In genomic region chr4:183832776-183833450, GRCh38 we compare ENCODE assay signal across 18 cellular contexts.
"Had no signal": no experiment of that assay in that cellular context is flagged by ENCODE, and none has a peak within 500 bp of the region (broad histone marks: within the 10 kb centered on the region; RNA-seq: fewer than 3 reads in every experiment).

No MANE protein-coding gene starts in this region.

- H3K4me3 Mint-ChIP-seq: activated CD8-positive, alpha-beta T cell treated with anti-CD3 and anti-CD28 coated beads for 36 hours; activated naive CD4-positive, alpha-beta T cell treated with anti-CD3 and anti-CD28 coated beads, Interleukin-2, amount 50 U/mL, for 24 hours; neural crest cell; stimulated activated naive B cell treated with anti-CD40 and anti-IgM and Interleukin-4, amounts not matched to agents 10 μg/mL and 1 μg/mL and 100 μg/mL, for 72 hours had no signal

- H3K9me3 Mint-ChIP-seq: activated CD8-positive, alpha-beta T cell treated with anti-CD3 and anti-CD28 coated beads for 36 hours; activated naive CD4-positive, alpha-beta T cell treated with anti-CD3 and anti-CD28 coated beads, Interleukin-2, amount 50 U/mL, for 24 hours; neural crest cell; stimulated activated naive B cell treated with anti-CD40 and anti-IgM and Interleukin-4, amounts not matched to agents 10 μg/mL and 1 μg/mL and 100 μg/mL, for 72 hours had no signal

- H3K4me3 ChIP-seq: adrenal gland, esophagus muscularis mucosa, lung, sigmoid colon, tibial artery had no signal

- H3K27me3 ChIP-seq: adrenal gland, sigmoid colon, tibial artery had no signal

- H3K9me3 ChIP-seq: adrenal gland, esophagus muscularis mucosa, sigmoid colon, tibial artery had no signal

- H3K27ac Mint-ChIP-seq: activated CD8-positive, alpha-beta T cell treated with anti-CD3 and anti-CD28 coated beads for 36 hours; activated naive CD4-positive, alpha-beta T cell treated with anti-CD3 and anti-CD28 coated beads, Interleukin-2, amount 50 U/mL, for 24 hours; stimulated activated naive B cell treated with anti-CD40 and anti-IgM and Interleukin-4, amounts not matched to agents 10 μg/mL and 1 μg/mL and 100 μg/mL, for 72 hours had no signal

- H3K36me3 Mint-ChIP-seq: activated naive CD4-positive, alpha-beta T cell treated with anti-CD3 and anti-CD28 coated beads, Interleukin-2, amount 50 U/mL, for 24 hours; stimulated activated naive B cell treated with anti-CD40 and anti-IgM and Interleukin-4, amounts not matched to agents 10 μg/mL and 1 μg/mL and 100 μg/mL, for 72 hours had no signal

- DNase-seq: activated CD4-positive, alpha-beta T cell treated with anti-CD3 and anti-CD28 coated beads for 4 hours; activated CD8-positive, alpha-beta T cell treated with anti-CD3 and anti-CD28 coated beads for 36 hours; activated effector memory CD4-positive, alpha-beta T cell treated with anti-CD3 and anti-CD28 coated beads, Interleukin-2, amount 50 U/mL, for 16 hours; activated T-cell treated with anti-CD3 and anti-CD28 coated beads, Interleukin-2, amount 50 U/mL, for 48 hours; adrenal gland; glutamatergic neuron; sigmoid colon; stimulated activated CD4-positive, alpha-beta T cell treated with anti-CD3 and anti-CD28 coated beads, Interleukin-12 subunit alpha, Interleukin-12 subunit beta, amount 100 ng/mL, for 4 hours; stimulated activated CD4-positive, alpha-beta T cell treated with anti-CD3 and anti-CD28 coated beads, Interleukin-2, amount 100 ng/mL, for 24 hours; stimulated activated naive B cell treated with anti-CD40 and anti-IgM and Interleukin-4, amounts not matched to agents 10 μg/mL and 1 μg/mL and 100 μg/mL, for 72 hours; T-helper 1 cell; T1000; tibial artery had no signal

- H3K4me1 ChIP-seq: sigmoid colon, tibial artery had no signal

- H3K27me3 Mint-ChIP-seq: activated CD8-positive, alpha-beta T cell treated with anti-CD3 and anti-CD28 coated beads for 36 hours had no signal

- H3K36me3 ChIP-seq: adrenal gland, esophagus muscularis mucosa, sigmoid colon, tibial artery had no signal

- H3K27ac ChIP-seq: esophagus muscularis mucosa, sigmoid colon, tibial artery, VCaP had no signal

- ATAC-seq: activated CD8-positive, alpha-beta T cell treated with anti-CD3 and anti-CD28 coated beads for 36 hours; stimulated activated naive B cell treated with anti-CD40 and anti-IgM and Interleukin-4, amounts not matched to agents 10 μg/mL and 1 μg/mL and 100 μg/mL, for 72 hours had no signal
